Comparison of ENCODE assay signal across 10 cellular contexts in the genomic region with DNA sequence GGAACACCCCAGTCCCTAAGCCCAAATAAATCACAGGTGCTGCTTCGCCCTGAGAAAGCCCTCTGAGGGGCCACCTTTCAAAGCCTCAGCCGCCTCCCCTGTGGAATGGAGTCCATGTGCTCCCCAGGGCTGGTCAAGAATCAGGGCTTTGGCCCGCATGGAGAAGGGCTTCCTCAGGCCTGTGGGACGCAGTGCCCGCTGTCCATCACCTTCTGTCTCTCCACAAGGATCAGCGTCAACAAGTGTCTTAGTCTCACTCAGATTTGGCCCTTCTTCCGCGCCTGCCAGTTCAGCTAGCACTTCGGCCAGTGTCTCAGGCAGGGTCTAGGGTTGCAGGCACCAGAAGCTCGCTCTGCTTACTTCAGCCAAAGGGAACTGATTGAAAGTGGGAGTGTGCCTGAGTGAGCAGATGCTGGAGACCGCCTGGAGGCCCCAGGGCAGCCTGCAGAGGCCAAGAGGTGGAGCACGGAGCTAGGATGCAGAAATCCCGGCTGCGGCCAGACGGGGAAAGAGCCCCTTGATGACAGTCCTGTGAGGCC. TPM values are rescaled to one million over a fixed set of nuclear protein-coding genes. Genes with fewer than 3 reads are reported as not detected.
DNase-seq lines count a peak whose midpoint lies in the region; ATAC-seq and TF ChIP-seq lines count a peak whose summit lies in the region.
"Had no signal": no experiment of that assay in that cellular context is flagged by ENCODE, and none has a peak within 500 bp of the region (broad histone marks: within the 10 kb centered on the region; RNA-seq: fewer than 3 reads in every experiment).

No MANE protein-coding gene starts in this region.

- intact Hi-C loops in adrenal gland (cut with DNase I) (loop anchor here in 1 of 2 donors (5.0 kb wide), 1 partner anchor 55 kb away; no protein-coding TSS in a partner anchor), vagina (cut with DNase I) (no loop called here)

- peaks cover 0 to 82% of the 10 kb centered on the region in 2 donors for H3K36me3 ChIP-seq in adrenal gland (replicated peaks in 1 of 2)
- peaks cover 0 to 78% of the 10 kb centered on the region in 2 donors for H3K36me3 ChIP-seq in vagina
- no peaks in the 10 kb centered on the region for H3K36me3 ChIP-seq in MM.1S (replicated peaks; ENCODE audit: insufficient read depth, low read length)

- TF ChIP-seq POLR2A in adrenal gland (IDR thresholded peaks at IDR 0.05) (no peak), vagina (IDR thresholded peaks at IDR 0.05) (no peak)

- H3K27me3 ChIP-seq in adrenal gland (no peaks in the 10 kb centered on the region), vagina (no peaks in the 10 kb centered on the region), MM.1S (replicated peaks; ENCODE audit: insufficient read depth, low read length) (no peaks in the 10 kb centered on the region)

- peaks cover 23% of the 10 kb centered on the region for H3K4me1 Mint-ChIP-seq in stimulated activated naive CD8-positive, alpha-beta T cell treated with anti-CD3 and anti-CD28 coated beads, Interleukin-15, Interleukin-2, amounts not matched to agents 100 ng/mL and 50 ng/mL, for 24 hours (ENCODE audit: low read depth)

- no peaks in the 10 kb centered on the region for H3K27me3 Mint-ChIP-seq in stimulated activated naive CD8-positive, alpha-beta T cell treated with anti-CD3 and anti-CD28 coated beads, Interleukin-15, Interleukin-2, amounts not matched to agents 100 ng/mL and 50 ng/mL, for 24 hours
- H3K27me3 Mint-ChIP-seq: dendritic cell treated with granulocyte-macrophage colony-stimulating factor and Interleukin-4, amounts not matched to agents 40 ng/mL and 50 ng/mL, for 4 days had no signal

- no peak overlapping the region for H3K9ac ChIP-seq in MM.1S (ENCODE audit: low read length)

- H2AFZ ChIP-seq in MM.1S (ENCODE audit: low read length) = no peak overlapping the region

- H3K27ac Mint-ChIP-seq in stimulated activated naive CD8-positive, alpha-beta T cell treated with anti-CD3 and anti-CD28 coated beads, Interleukin-15, Interleukin-2, amounts not matched to agents 100 ng/mL and 50 ng/mL, for 24 hours = peak overlapping the region; percentile 61

- no peak overlapping the region for H3K4me2 ChIP-seq in MM.1S (ENCODE audit: low read depth, low read length)

- H4K20me1 ChIP-seq in MM.1S (ENCODE audit: insufficient read depth, low read length) = no peaks in the 10 kb centered on the region

- no peak overlapping the region for H3K4me3 Mint-ChIP-seq in stimulated activated naive CD8-positive, alpha-beta T cell treated with anti-CD3 and anti-CD28 coated beads, Interleukin-15, Interleukin-2, amounts not matched to agents 100 ng/mL and 50 ng/mL, for 24 hours
- H3K4me3 Mint-ChIP-seq: dendritic cell treated with granulocyte-macrophage colony-stimulating factor and Interleukin-4, amounts not matched to agents 40 ng/mL and 50 ng/mL, for 4 days had no signal

- peak overlapping the region in 3 of 5 donors; percentile 21 to 71 (median 56) for H3K27ac ChIP-seq in adrenal gland
- H3K27ac ChIP-seq in vagina = peak overlapping the region; percentile 13
- H3K27ac ChIP-seq in MM.1S (ENCODE audit: low read length) = no peak overlapping the region
- H3K27ac ChIP-seq: thoracic aorta had no signal

- WGBS in adrenal gland, 4 donors = 80 to 87% (median 82%) methylated on average over 12 to 15 of the region's 15 CpGs

- no peak for TF ChIP-seq CTCF in adrenal gland (IDR thresholded peaks at IDR 0.05)
- TF ChIP-seq CTCF in vagina (IDR thresholded peaks at IDR 0.05) = no peak
- no peak for TF ChIP-seq CTCF in MM.1S (IDR thresholded peaks at IDR 0.05; ENCODE audit: low read length)

- no peaks in the 10 kb centered on the region for H3K9me3 ChIP-seq in adrenal gland (replicated peaks in 1 of 3)
- no peaks in the 10 kb centered on the region for H3K9me3 ChIP-seq in vagina
- H3K9me3 ChIP-seq in MM.1S (replicated peaks; ENCODE audit: insufficient read depth, low read length) = no peaks in the 10 kb centered on the region
- H3K9me3 ChIP-seq: thoracic aorta had no signal

- H3K9me3 Mint-ChIP-seq in stimulated activated naive CD8-positive, alpha-beta T cell treated with anti-CD3 and anti-CD28 coated beads, Interleukin-15, Interleukin-2, amounts not matched to agents 100 ng/mL and 50 ng/mL, for 24 hours = no peaks in the 10 kb centered on the region
- H3K9me3 Mint-ChIP-seq: dendritic cell treated with granulocyte-macrophage colony-stimulating factor and Interleukin-4, amounts not matched to agents 40 ng/mL and 50 ng/mL, for 4 days had no signal

- ATAC-seq in stimulated activated naive CD8-positive, alpha-beta T cell treated with anti-CD3 and anti-CD28 coated beads, Interleukin-15, Interleukin-2, amounts not matched to agents 100 U/mL and 50 U/mL, for 24 hours = no peak
- ATAC-seq in HG03565 (IDR thresholded peaks at IDR 0.05; ENCODE audit: unreplicated experiment) = no peak

- peaks cover 16% of the 10 kb centered on the region for H3F3A ChIP-seq in MM.1S (ENCODE audit: insufficient read depth, low read length)

- no peak for DNase-seq in stimulated activated naive CD8-positive, alpha-beta T cell treated with anti-CD3 and anti-CD28 coated beads, Interleukin-15, Interleukin-2, amounts not matched to agents 100 U/mL and 50 U/mL, for 24 hours
- no peak for DNase-seq in adrenal gland
- peak; percentile 88 for DNase-seq in mesenteric fat pad (ENCODE audit: low spot score)
- no peak for DNase-seq in vagina (ENCODE audit: extremely low spot score in 2 of 2)
- no peak for DNase-seq in NCI-H1105 (lab: John Stamatoyannopoulos, UW)
- DNase-seq in MM.1S = no peak

- H3K4me1 ChIP-seq in adrenal gland (replicated peaks in 1 of 2) (peaks cover 0 to 23% of the 10 kb centered on the region in 2 donors), vagina (peaks cover 49% of the 10 kb centered on the region), MM.1S (ENCODE audit: low read length) (peaks cover 6% of the 10 kb centered on the region)

- no peak overlapping the region for H3K4me3 ChIP-seq in adrenal gland
- no peak overlapping the region for H3K4me3 ChIP-seq in vagina
- no peak overlapping the region for H3K4me3 ChIP-seq in MM.1S (ENCODE audit: low read length)
- H3K4me3 ChIP-seq: thoracic aorta had no signal

- H3K36me3 Mint-ChIP-seq in stimulated activated naive CD8-positive, alpha-beta T cell treated with anti-CD3 and anti-CD28 coated beads, Interleukin-15, Interleukin-2, amounts not matched to agents 100 ng/mL and 50 ng/mL, for 24 hours (ENCODE audit: low read depth) = peaks cover 47% of the 10 kb centered on the region

- no peaks in the 10 kb centered on the region for H3K9me2 ChIP-seq in MM.1S (replicated peaks; ENCODE audit: insufficient read depth, low read length)

- H3K79me2 ChIP-seq in MM.1S (ENCODE audit: low read length) = no peaks in the 10 kb centered on the region

RNA-seq across cellular contexts. Expression of gene HNRNPH1, which starts 16.5 kb away (rescaled TPM):
- total RNA-seq in adrenal gland (100 to 1,000 TPM; 131 to 516 (median 337) TPM), mesenteric fat pad (429 TPM), vagina (483 TPM)
- 100 to 1,000 TPM; 284 to 516 (median 357) TPM for polyA plus RNA-seq in adrenal gland

RNA-seq across cellular contexts. Expression of gene RUFY1, which starts 56.6 kb away (rescaled TPM):
- total RNA-seq in adrenal gland = 10 to 100 TPM; 43.7 to 70.6 (median 56.7) TPM
- 10 to 100 TPM; 50.1 to 83.9 (median 59.2) TPM for polyA plus RNA-seq in adrenal gland
- 40.9 TPM for total RNA-seq in mesenteric fat pad
- 35.6 TPM for total RNA-seq in vagina
